ENCODE assay signal across 22 cellular contexts in genomic region chr10:52105301-52105700, GRCh38.
"Had no signal": no experiment of that assay in that cellular context is flagged by ENCODE, and none has a peak within 500 bp of the region (broad histone marks: within the 10 kb centered on the region; RNA-seq: fewer than 3 reads in every experiment).

No MANE protein-coding gene starts in this region.

- H3K36me3 ChIP-seq: left ventricle myocardium inferior, ovary, prostate gland, tibial nerve, uterus had no signal

- H3K4me1 Mint-ChIP-seq: memory B cell; naive thymus-derived CD4-positive, alpha-beta T cell; stimulated activated effector memory CD8-positive, alpha-beta T cell treated with anti-CD3 and anti-CD28 coated beads, Interleukin-12 subunit alpha, Interleukin-12 subunit beta, amount 100 ng/mL, for 72 hours; stimulated activated naive CD8-positive, alpha-beta T cell treated with anti-CD3 and anti-CD28 coated beads, Interleukin-15, amount 100 ng/mL, for 72 hours had no signal

- H3K9me3 ChIP-seq: left ventricle myocardium inferior, mucosa of descending colon, ovary, prostate gland, tibial nerve, uterus had no signal

- H3K4me3 ChIP-seq: left ventricle myocardium inferior, lung, mucosa of descending colon, ovary, prostate gland, skin epidermis, tibial nerve, uterus had no signal

- H3K4me3 Mint-ChIP-seq: memory B cell; naive thymus-derived CD4-positive, alpha-beta T cell; natural killer cell treated with Interleukin-12 subunit alpha and Interleukin-12 subunit beta and Interleukin-15 and Interleukin-18, amount 100 ng/mL, for 72 hours; stimulated activated effector memory CD8-positive, alpha-beta T cell treated with anti-CD3 and anti-CD28 coated beads, Interleukin-12 subunit alpha, Interleukin-12 subunit beta, amount 100 ng/mL, for 72 hours; stimulated activated naive CD8-positive, alpha-beta T cell treated with anti-CD3 and anti-CD28 coated beads, Interleukin-15, amount 100 ng/mL, for 72 hours; type B pancreatic cell had no signal

- H3K27me3 Mint-ChIP-seq: memory B cell; naive thymus-derived CD4-positive, alpha-beta T cell; natural killer cell treated with Interleukin-12 subunit alpha and Interleukin-12 subunit beta and Interleukin-15 and Interleukin-18, amount 100 ng/mL, for 72 hours; stimulated activated naive CD8-positive, alpha-beta T cell treated with anti-CD3 and anti-CD28 coated beads, Interleukin-15, amount 100 ng/mL, for 72 hours; type B pancreatic cell had no signal

- H3K9me3 Mint-ChIP-seq: memory B cell; natural killer cell treated with Interleukin-12 subunit alpha and Interleukin-12 subunit beta and Interleukin-15 and Interleukin-18, amount 100 ng/mL, for 72 hours; stimulated activated naive CD8-positive, alpha-beta T cell treated with anti-CD3 and anti-CD28 coated beads, Interleukin-15, amount 100 ng/mL, for 72 hours; type B pancreatic cell had no signal

- DNase-seq: islet precursor cell; left ventricle myocardium inferior; midbrain; mucosa of descending colon; naive thymus-derived CD4-positive, alpha-beta T cell; ovary; retina; right cardiac atrium; stimulated activated CD4-positive, alpha-beta T cell treated with anti-CD3 and anti-CD28 coated beads, Interleukin-4, amount 100 ng/mL, for 24 hours; stimulated activated naive CD4-positive, alpha-beta T cell treated with Interleukin-2 at 50 U/mL for 16 hours; stimulated activated naive CD8-positive, alpha-beta T cell treated with anti-CD3 and anti-CD28 coated beads, Interleukin-15, amount 100 ng/mL, for 72 hours; substantia nigra; uterus had no signal

- H3K36me3 Mint-ChIP-seq: memory B cell; naive thymus-derived CD4-positive, alpha-beta T cell; natural killer cell treated with Interleukin-12 subunit alpha and Interleukin-12 subunit beta and Interleukin-15 and Interleukin-18, amount 100 ng/mL, for 72 hours; stimulated activated effector memory CD8-positive, alpha-beta T cell treated with anti-CD3 and anti-CD28 coated beads, Interleukin-12 subunit alpha, Interleukin-12 subunit beta, amount 100 ng/mL, for 72 hours; type B pancreatic cell had no signal

- H3K27ac Mint-ChIP-seq: memory B cell; naive thymus-derived CD4-positive, alpha-beta T cell; natural killer cell treated with Interleukin-12 subunit alpha and Interleukin-12 subunit beta and Interleukin-15 and Interleukin-18, amount 100 ng/mL, for 72 hours; stimulated activated effector memory CD8-positive, alpha-beta T cell treated with anti-CD3 and anti-CD28 coated beads, Interleukin-12 subunit alpha, Interleukin-12 subunit beta, amount 100 ng/mL, for 72 hours; stimulated activated naive CD8-positive, alpha-beta T cell treated with anti-CD3 and anti-CD28 coated beads, Interleukin-15, amount 100 ng/mL, for 72 hours; type B pancreatic cell had no signal

- H3K27ac ChIP-seq: left ventricle myocardium inferior, ovary, prostate gland, skin epidermis, tibial nerve, uterus had no signal

- H3K4me1 ChIP-seq: prostate gland, tibial nerve, uterus had no signal

- ATAC-seq: mucosa of descending colon; naive thymus-derived CD4-positive, alpha-beta T cell; natural killer cell treated with Interleukin-12 subunit alpha and Interleukin-12 subunit beta and Interleukin-15 and Interleukin-18, amount 100 ng/mL, for 72 hours; right cardiac atrium; sciatic nerve; stimulated activated effector memory CD8-positive, alpha-beta T cell treated with anti-CD3 and anti-CD28 coated beads, Interleukin-12 subunit alpha, Interleukin-12 subunit beta, amount 100 ng/mL, for 72 hours; stimulated activated naive CD8-positive, alpha-beta T cell treated with anti-CD3 and anti-CD28 coated beads, Interleukin-15, amount 100 ng/mL, for 72 hours had no signal

- H3K27me3 ChIP-seq: ovary, tibial nerve, uterus had no signal
